ENCODE assay signal across 2 cellular contexts in the genomic region with DNA sequence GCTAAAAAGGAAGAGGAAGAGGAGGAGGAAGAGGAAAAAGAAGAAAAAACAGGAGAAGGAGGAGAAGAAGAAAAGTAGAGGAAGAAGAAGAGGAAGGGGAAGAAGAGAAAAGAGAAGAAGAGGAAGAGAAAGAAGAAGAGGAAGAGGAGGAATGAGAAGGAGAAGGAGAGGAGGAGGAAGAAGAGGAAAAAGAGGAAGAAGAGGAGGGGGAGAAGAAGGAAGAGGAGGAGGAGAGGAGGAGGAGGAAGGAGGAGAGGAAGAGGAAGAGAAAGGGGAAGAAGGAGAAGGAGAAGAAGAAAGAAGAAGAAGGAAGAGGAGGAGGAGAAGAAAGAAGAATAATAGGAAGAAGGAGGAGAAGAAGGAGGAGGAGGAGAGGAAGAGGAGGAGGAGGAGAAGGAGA.
TF ChIP-seq lines count a peak whose summit lies in the region.

No MANE protein-coding gene starts in this region.

TF ChIP-seq in HEK293, 187 proteins besides CTCF, POLR2A, EP300 and RAD21 (continued from another document):
- TF ChIP-seq, protein P1, sequence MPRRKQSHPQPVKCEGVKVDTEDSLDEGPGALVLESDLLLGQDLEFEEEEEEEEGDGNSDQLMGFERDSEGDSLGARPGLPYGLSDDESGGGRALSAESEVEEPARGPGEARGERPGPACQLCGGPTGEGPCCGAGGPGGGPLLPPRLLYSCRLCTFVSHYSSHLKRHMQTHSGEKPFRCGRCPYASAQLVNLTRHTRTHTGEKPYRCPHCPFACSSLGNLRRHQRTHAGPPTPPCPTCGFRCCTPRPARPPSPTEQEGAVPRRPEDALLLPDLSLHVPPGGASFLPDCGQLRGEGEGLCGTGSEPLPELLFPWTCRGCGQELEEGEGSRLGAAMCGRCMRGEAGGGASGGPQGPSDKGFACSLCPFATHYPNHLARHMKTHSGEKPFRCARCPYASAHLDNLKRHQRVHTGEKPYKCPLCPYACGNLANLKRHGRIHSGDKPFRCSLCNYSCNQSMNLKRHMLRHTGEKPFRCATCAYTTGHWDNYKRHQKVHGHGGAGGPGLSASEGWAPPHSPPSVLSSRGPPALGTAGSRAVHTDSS (tag by site-specific recombination; IDR thresholded peaks at IDR 0.05), result peak; percentile 86
- peak; percentile 63; the same call in 1 of the 2 replicates for TF ChIP-seq ZNF366 (tag by site-specific recombination; conservative IDR thresholded peaks at IDR 0.05)
- no peak for TF ChIP-seq ZNF426 (tag by site-specific recombination; IDR thresholded peaks at IDR 0.05)

TF ChIP-seq in K562, 482 proteins besides CTCF, POLR2A, EP300 and RAD21 (continued from another document):
- TF ChIP-seq, protein P2, sequence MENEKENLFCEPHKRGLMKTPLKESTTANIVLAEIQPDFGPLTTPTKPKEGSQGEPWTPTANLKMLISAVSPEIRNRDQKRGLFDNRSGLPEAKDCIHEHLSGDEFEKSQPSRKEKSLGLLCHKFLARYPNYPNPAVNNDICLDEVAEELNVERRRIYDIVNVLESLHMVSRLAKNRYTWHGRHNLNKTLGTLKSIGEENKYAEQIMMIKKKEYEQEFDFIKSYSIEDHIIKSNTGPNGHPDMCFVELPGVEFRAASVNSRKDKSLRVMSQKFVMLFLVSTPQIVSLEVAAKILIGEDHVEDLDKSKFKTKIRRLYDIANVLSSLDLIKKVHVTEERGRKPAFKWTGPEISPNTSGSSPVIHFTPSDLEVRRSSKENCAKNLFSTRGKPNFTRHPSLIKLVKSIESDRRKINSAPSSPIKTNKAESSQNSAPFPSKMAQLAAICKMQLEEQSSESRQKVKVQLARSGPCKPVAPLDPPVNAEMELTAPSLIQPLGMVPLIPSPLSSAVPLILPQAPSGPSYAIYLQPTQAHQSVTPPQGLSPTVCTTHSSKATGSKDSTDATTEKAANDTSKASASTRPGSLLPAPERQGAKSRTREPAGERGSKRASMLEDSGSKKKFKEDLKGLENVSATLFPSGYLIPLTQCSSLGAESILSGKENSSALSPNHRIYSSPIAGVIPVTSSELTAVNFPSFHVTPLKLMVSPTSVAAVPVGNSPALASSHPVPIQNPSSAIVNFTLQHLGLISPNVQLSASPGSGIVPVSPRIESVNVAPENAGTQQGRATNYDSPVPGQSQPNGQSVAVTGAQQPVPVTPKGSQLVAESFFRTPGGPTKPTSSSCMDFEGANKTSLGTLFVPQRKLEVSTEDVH (IDR thresholded peaks at IDR 0.05; ENCODE audit: low read depth, partially characterized antibody), result no peak
- TF ChIP-seq NR2C1 (IDR thresholded peaks at IDR 0.05) (no peak), NR2C1 (tag; IDR thresholded peaks at IDR 0.05) (no peak), STAT6 (CRISPR knock-in tag; IDR thresholded peaks at IDR 0.05) (no peak), CTBP1 (IDR thresholded peaks at IDR 0.05; ENCODE audit: borderline replicate concordance) (no peak), GTF2F1 (IDR thresholded peaks at IDR 0.05; ENCODE audit: low read depth, low read length) (no peak), ZBTB26 (CRISPR knock-in tag; IDR thresholded peaks at IDR 0.05) (peak; percentile 81; the same call in 1 of the 2 replicates), GMEB1 (CRISPR knock-in tag; IDR thresholded peaks at IDR 0.05) (no peak), ZNF507 (tag; conservative IDR thresholded peaks at IDR 0.05) (no peak), ZNF175 (CRISPR knock-in tag; IDR thresholded peaks at IDR 0.05; ENCODE audit: low read depth) (no peak), ZNF512 (tag; IDR thresholded peaks at IDR 0.05) (peak; percentile 92), ZBTB2 (IDR thresholded peaks at IDR 0.05) (no peak), NCOA4 (IDR thresholded peaks at IDR 0.05; ENCODE audit: partially characterized antibody) (no peak), BMI1 (IDR thresholded peaks at IDR 0.05; ENCODE audit: low read length) (no peak), ZNF766 (CRISPR knock-in tag; conservative IDR thresholded peaks at IDR 0.05) (no peak), ZNF274 (IDR thresholded peaks at IDR 0.05; ENCODE audit: borderline replicate concordance, low read depth, low read length) (no peak), GABPB1 (CRISPR knock-in tag; IDR thresholded peaks at IDR 0.05) (no peak), MAZ (CRISPR knock-in tag; conservative IDR thresholded peaks at IDR 0.05 in 1 of 2, IDR thresholded peaks at IDR 0.05 in 1 of 2) (no peak), BRD4 (IDR thresholded peaks at IDR 0.05) (no peak), FOS (IDR thresholded peaks at IDR 0.05; ENCODE audit: extremely low read depth, insufficient read length) (no peak), SMAD3 (CRISPR knock-in tag; conservative IDR thresholded peaks at IDR 0.05) (no peak)
- TF ChIP-seq, protein P3, sequence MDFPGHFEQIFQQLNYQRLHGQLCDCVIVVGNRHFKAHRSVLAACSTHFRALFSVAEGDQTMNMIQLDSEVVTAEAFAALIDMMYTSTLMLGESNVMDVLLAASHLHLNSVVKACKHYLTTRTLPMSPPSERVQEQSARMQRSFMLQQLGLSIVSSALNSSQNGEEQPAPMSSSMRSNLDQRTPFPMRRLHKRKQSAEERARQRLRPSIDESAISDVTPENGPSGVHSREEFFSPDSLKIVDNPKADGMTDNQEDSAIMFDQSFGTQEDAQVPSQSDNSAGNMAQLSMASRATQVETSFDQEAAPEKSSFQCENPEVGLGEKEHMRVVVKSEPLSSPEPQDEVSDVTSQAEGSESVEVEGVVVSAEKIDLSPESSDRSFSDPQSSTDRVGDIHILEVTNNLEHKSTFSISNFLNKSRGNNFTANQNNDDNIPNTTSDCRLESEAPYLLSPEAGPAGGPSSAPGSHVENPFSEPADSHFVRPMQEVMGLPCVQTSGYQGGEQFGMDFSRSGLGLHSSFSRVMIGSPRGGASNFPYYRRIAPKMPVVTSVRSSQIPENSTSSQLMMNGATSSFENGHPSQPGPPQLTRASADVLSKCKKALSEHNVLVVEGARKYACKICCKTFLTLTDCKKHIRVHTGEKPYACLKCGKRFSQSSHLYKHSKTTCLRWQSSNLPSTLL (IDR thresholded peaks at IDR 0.05), result 0 out of 2 replicates have a peak, but pooled peaks have one; percentile 37
- TF ChIP-seq, protein P4, sequence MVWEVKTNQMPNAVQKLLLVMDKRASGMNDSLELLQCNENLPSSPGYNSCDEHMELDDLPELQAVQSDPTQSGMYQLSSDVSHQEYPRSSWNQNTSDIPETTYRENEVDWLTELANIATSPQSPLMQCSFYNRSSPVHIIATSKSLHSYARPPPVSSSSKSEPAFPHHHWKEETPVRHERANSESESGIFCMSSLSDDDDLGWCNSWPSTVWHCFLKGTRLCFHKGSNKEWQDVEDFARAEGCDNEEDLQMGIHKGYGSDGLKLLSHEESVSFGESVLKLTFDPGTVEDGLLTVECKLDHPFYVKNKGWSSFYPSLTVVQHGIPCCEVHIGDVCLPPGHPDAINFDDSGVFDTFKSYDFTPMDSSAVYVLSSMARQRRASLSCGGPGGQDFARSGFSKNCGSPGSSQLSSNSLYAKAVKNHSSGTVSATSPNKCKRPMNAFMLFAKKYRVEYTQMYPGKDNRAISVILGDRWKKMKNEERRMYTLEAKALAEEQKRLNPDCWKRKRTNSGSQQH (CRISPR knock-in tag; IDR thresholded peaks at IDR 0.05), result peak; percentile 41; the same call in 1 of the 2 replicates
- TF ChIP-seq, protein P5, sequence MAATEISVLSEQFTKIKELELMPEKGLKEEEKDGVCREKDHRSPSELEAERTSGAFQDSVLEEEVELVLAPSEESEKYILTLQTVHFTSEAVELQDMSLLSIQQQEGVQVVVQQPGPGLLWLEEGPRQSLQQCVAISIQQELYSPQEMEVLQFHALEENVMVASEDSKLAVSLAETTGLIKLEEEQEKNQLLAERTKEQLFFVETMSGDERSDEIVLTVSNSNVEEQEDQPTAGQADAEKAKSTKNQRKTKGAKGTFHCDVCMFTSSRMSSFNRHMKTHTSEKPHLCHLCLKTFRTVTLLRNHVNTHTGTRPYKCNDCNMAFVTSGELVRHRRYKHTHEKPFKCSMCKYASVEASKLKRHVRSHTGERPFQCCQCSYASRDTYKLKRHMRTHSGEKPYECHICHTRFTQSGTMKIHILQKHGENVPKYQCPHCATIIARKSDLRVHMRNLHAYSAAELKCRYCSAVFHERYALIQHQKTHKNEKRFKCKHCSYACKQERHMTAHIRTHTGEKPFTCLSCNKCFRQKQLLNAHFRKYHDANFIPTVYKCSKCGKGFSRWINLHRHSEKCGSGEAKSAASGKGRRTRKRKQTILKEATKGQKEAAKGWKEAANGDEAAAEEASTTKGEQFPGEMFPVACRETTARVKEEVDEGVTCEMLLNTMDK (IDR thresholded peaks at IDR 0.05; ENCODE audit: borderline replicate concordance, insufficient read depth, low read depth, low read length, poor library complexity, severe bottlenecking), result no peak
- TF ChIP-seq, protein P6, sequence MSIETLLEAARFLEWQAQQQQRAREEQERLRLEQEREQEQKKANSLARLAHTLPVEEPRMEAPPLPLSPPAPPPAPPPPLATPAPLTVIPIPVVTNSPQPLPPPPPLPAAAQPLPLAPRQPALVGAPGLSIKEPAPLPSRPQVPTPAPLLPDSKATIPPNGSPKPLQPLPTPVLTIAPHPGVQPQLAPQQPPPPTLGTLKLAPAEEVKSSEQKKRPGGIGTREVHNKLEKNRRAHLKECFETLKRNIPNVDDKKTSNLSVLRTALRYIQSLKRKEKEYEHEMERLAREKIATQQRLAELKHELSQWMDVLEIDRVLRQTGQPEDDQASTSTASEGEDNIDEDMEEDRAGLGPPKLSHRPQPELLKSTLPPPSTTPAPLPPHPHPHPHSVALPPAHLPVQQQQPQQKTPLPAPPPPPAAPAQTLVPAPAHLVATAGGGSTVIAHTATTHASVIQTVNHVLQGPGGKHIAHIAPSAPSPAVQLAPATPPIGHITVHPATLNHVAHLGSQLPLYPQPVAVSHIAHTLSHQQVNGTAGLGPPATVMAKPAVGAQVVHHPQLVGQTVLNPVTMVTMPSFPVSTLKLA (conservative IDR thresholded peaks at IDR 0.05), result no peak
